In genomic region chr22:20792221-20792965, GRCh38 we compare ENCODE assay signal across 1 cellular context.
TF ChIP-seq lines count a peak whose summit lies in the region.

No MANE protein-coding gene starts in this region.

TF ChIP-seq in K562, 482 proteins besides CTCF, POLR2A, EP300 and RAD21 (continued from another document and continues in another):
- no peak for TF ChIP-seq ZNF583 (CRISPR knock-in tag; IDR thresholded peaks at IDR 0.05)
- TF ChIP-seq, protein P1, sequence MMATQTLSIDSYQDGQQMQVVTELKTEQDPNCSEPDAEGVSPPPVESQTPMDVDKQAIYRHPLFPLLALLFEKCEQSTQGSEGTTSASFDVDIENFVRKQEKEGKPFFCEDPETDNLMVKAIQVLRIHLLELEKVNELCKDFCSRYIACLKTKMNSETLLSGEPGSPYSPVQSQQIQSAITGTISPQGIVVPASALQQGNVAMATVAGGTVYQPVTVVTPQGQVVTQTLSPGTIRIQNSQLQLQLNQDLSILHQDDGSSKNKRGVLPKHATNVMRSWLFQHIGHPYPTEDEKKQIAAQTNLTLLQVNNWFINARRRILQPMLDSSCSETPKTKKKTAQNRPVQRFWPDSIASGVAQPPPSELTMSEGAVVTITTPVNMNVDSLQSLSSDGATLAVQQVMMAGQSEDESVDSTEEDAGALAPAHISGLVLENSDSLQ (IDR thresholded peaks at IDR 0.05), result no peak
- TF ChIP-seq NFXL1 (CRISPR knock-in tag; IDR thresholded peaks at IDR 0.05), result no peak
- TF ChIP-seq ELF2 (CRISPR knock-in tag; IDR thresholded peaks at IDR 0.05), result 0 out of 2 replicates have a peak, but pooled peaks have one; percentile 29
- no peak for TF ChIP-seq DDX20 (tag; IDR thresholded peaks at IDR 0.05; ENCODE audit: low read depth)
- TF ChIP-seq, protein P2, sequence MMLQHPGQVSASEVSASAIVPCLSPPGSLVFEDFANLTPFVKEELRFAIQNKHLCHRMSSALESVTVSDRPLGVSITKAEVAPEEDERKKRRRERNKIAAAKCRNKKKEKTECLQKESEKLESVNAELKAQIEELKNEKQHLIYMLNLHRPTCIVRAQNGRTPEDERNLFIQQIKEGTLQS (IDR thresholded peaks at IDR 0.05), result no peak
- TF ChIP-seq, protein P2 (CRISPR knock-in tag; conservative IDR thresholded peaks at IDR 0.05), result no peak
- TF ChIP-seq, protein P3, sequence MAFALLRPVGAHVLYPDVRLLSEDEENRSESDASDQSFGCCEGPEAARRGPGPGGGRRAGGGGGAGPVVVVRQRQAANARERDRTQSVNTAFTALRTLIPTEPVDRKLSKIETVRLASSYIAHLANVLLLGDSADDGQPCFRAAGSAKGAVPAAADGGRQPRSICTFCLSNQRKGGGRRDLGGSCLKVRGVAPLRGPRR (CRISPR knock-in tag; IDR thresholded peaks at IDR 0.05), result no peak
- TF ChIP-seq MYC (IDR thresholded peaks at IDR 0.05; ENCODE audit: low read depth, low read length), result no peak
- TF ChIP-seq MYC (CRISPR knock-in tag; IDR thresholded peaks at IDR 0.05; ENCODE audit: borderline replicate concordance, low read depth), result no peak
- no peak for TF ChIP-seq HCFC1 (IDR thresholded peaks at IDR 0.05; ENCODE audit: low read depth, low read length)
- TF ChIP-seq, protein P4, sequence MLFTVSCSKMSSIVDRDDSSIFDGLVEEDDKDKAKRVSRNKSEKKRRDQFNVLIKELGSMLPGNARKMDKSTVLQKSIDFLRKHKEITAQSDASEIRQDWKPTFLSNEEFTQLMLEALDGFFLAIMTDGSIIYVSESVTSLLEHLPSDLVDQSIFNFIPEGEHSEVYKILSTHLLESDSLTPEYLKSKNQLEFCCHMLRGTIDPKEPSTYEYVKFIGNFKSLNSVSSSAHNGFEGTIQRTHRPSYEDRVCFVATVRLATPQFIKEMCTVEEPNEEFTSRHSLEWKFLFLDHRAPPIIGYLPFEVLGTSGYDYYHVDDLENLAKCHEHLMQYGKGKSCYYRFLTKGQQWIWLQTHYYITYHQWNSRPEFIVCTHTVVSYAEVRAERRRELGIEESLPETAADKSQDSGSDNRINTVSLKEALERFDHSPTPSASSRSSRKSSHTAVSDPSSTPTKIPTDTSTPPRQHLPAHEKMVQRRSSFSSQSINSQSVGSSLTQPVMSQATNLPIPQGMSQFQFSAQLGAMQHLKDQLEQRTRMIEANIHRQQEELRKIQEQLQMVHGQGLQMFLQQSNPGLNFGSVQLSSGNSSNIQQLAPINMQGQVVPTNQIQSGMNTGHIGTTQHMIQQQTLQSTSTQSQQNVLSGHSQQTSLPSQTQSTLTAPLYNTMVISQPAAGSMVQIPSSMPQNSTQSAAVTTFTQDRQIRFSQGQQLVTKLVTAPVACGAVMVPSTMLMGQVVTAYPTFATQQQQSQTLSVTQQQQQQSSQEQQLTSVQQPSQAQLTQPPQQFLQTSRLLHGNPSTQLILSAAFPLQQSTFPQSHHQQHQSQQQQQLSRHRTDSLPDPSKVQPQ (CRISPR knock-in tag; IDR thresholded peaks at IDR 0.05; ENCODE audit: borderline replicate concordance), result no peak
- TF ChIP-seq ZNF41 (CRISPR knock-in tag; conservative IDR thresholded peaks at IDR 0.05), result no peak
- TF ChIP-seq HDAC1 (IDR thresholded peaks at IDR 0.05), result no peak
- TF ChIP-seq ZBED1 (IDR thresholded peaks at IDR 0.05), result no peak
- TF ChIP-seq ZNF232 (CRISPR knock-in tag; IDR thresholded peaks at IDR 0.05), result no peak
- TF ChIP-seq, protein P5, sequence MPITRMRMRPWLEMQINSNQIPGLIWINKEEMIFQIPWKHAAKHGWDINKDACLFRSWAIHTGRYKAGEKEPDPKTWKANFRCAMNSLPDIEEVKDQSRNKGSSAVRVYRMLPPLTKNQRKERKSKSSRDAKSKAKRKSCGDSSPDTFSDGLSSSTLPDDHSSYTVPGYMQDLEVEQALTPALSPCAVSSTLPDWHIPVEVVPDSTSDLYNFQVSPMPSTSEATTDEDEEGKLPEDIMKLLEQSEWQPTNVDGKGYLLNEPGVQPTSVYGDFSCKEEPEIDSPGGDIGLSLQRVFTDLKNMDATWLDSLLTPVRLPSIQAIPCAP (CRISPR knock-in tag; IDR thresholded peaks at IDR 0.05; ENCODE audit: borderline replicate concordance), result no peak
- no peak for TF ChIP-seq MYBL2 (IDR thresholded peaks at IDR 0.05; ENCODE audit: low read depth)
- TF ChIP-seq MYBL2 (CRISPR knock-in tag; IDR thresholded peaks at IDR 0.05; ENCODE audit: borderline replicate concordance), result peak; percentile 27; the same call in 1 of the 2 replicates
- TF ChIP-seq, protein P6, sequence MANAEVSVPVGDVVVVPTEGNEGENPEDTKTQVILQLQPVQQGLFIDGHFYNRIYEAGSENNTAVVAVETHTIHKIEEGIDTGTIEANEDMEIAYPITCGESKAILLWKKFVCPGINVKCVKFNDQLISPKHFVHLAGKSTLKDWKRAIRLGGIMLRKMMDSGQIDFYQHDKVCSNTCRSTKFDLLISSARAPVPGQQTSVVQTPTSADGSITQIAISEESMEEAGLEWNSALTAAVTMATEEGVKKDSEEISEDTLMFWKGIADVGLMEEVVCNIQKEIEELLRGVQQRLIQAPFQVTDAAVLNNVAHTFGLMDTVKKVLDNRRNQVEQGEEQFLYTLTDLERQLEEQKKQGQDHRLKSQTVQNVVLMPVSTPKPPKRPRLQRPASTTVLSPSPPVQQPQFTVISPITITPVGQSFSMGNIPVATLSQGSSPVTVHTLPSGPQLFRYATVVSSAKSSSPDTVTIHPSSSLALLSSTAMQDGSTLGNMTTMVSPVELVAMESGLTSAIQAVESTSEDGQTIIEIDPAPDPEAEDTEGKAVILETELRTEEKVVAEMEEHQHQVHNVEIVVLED (CRISPR knock-in tag; IDR thresholded peaks at IDR 0.05), result no peak
- TF ChIP-seq IRF2 (CRISPR knock-in tag; IDR thresholded peaks at IDR 0.05), result peak; percentile 76; the same call in 1 of the 2 replicates
- TF ChIP-seq ZNF584 (CRISPR knock-in tag; IDR thresholded peaks at IDR 0.05; ENCODE audit: low read depth), result no peak
- no peak for TF ChIP-seq FOS (IDR thresholded peaks at IDR 0.05; ENCODE audit: extremely low read depth, insufficient read length)
- TF ChIP-seq THRB (CRISPR knock-in tag; conservative IDR thresholded peaks at IDR 0.05), result 0 out of 2 replicates have a peak, but pooled peaks have one; percentile 56
- TF ChIP-seq HBP1 (CRISPR knock-in tag; IDR thresholded peaks at IDR 0.05), result no peak
- no peak for TF ChIP-seq LCOR (CRISPR knock-in tag; IDR thresholded peaks at IDR 0.05)
- TF ChIP-seq, protein P7, sequence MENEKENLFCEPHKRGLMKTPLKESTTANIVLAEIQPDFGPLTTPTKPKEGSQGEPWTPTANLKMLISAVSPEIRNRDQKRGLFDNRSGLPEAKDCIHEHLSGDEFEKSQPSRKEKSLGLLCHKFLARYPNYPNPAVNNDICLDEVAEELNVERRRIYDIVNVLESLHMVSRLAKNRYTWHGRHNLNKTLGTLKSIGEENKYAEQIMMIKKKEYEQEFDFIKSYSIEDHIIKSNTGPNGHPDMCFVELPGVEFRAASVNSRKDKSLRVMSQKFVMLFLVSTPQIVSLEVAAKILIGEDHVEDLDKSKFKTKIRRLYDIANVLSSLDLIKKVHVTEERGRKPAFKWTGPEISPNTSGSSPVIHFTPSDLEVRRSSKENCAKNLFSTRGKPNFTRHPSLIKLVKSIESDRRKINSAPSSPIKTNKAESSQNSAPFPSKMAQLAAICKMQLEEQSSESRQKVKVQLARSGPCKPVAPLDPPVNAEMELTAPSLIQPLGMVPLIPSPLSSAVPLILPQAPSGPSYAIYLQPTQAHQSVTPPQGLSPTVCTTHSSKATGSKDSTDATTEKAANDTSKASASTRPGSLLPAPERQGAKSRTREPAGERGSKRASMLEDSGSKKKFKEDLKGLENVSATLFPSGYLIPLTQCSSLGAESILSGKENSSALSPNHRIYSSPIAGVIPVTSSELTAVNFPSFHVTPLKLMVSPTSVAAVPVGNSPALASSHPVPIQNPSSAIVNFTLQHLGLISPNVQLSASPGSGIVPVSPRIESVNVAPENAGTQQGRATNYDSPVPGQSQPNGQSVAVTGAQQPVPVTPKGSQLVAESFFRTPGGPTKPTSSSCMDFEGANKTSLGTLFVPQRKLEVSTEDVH (IDR thresholded peaks at IDR 0.05; ENCODE audit: low read depth, partially characterized antibody), result no peak
- TF ChIP-seq ZEB2 (IDR thresholded peaks at IDR 0.05), result no peak
- TF ChIP-seq STAT5B (CRISPR knock-in tag; IDR thresholded peaks at IDR 0.05), result no peak
- TF ChIP-seq XRCC5 (IDR thresholded peaks at IDR 0.05; ENCODE audit: low read depth, low read length), result no peak
- no peak for TF ChIP-seq ESRRA (IDR thresholded peaks at IDR 0.05; ENCODE audit: borderline replicate concordance, low read depth)
- no peak for TF ChIP-seq NCOA1 (IDR thresholded peaks at IDR 0.05; ENCODE audit: low read depth)
- TF ChIP-seq ATF1 (CRISPR knock-in tag; IDR thresholded peaks at IDR 0.05), result peak; percentile 28; the same call in 1 of the 2 replicates
- no peak for TF ChIP-seq ATF1 (tag; IDR thresholded peaks at IDR 0.05)
- TF ChIP-seq, protein P8, sequence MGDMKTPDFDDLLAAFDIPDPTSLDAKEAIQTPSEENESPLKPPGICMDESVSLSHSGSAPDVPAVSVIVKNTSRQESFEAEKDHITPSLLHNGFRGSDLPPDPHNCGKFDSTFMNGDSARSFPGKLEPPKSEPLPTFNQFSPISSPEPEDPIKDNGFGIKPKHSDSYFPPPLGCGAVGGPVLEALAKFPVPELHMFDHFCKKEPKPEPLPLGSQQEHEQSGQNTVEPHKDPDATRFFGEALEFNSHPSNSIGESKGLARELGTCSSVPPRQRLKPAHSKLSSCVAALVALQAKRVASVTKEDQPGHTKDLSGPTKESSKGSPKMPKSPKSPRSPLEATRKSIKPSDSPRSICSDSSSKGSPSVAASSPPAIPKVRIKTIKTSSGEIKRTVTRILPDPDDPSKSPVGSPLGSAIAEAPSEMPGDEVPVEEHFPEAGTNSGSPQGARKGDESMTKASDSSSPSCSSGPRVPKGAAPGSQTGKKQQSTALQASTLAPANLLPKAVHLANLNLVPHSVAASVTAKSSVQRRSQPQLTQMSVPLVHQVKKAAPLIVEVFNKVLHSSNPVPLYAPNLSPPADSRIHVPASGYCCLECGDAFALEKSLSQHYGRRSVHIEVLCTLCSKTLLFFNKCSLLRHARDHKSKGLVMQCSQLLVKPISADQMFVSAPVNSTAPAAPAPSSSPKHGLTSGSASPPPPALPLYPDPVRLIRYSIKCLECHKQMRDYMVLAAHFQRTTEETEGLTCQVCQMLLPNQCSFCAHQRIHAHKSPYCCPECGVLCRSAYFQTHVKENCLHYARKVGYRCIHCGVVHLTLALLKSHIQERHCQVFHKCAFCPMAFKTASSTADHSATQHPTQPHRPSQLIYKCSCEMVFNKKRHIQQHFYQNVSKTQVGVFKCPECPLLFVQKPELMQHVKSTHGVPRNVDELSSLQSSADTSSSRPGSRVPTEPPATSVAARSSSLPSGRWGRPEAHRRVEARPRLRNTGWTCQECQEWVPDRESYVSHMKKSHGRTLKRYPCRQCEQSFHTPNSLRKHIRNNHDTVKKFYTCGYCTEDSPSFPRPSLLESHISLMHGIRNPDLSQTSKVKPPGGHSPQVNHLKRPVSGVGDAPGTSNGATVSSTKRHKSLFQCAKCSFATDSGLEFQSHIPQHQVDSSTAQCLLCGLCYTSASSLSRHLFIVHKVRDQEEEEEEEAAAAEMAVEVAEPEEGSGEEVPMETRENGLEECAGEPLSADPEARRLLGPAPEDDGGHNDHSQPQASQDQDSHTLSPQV (IDR thresholded peaks at IDR 0.05), result no peak
- TF ChIP-seq NCOA4 (IDR thresholded peaks at IDR 0.05; ENCODE audit: partially characterized antibody), result no peak
- TF ChIP-seq TAL1 (IDR thresholded peaks at IDR 0.05), result no peak
- TF ChIP-seq NR4A1 (CRISPR knock-in tag; IDR thresholded peaks at IDR 0.05), result peak; percentile 65; the same call in 1 of the 2 replicates
- TF ChIP-seq NR4A1 (tag; IDR thresholded peaks at IDR 0.05), result no peak
- no peak for TF ChIP-seq SMARCA4 (IDR thresholded peaks at IDR 0.05)
- no peak for TF ChIP-seq POLR2AphosphoS2 (IDR thresholded peaks at IDR 0.05; ENCODE audit: low read length)
- TF ChIP-seq TCFL5 (CRISPR knock-in tag; conservative IDR thresholded peaks at IDR 0.05), result no peak
- peak; percentile 74; the same call in 1 of the 2 replicates for TF ChIP-seq IFI16 (CRISPR knock-in tag; IDR thresholded peaks at IDR 0.05)
- no peak for TF ChIP-seq NR2F6 (CRISPR knock-in tag; IDR thresholded peaks at IDR 0.05)
- TF ChIP-seq HDAC8 (tag; IDR thresholded peaks at IDR 0.05), result no peak
- no peak for TF ChIP-seq ZSCAN29 (IDR thresholded peaks at IDR 0.05)
- peak; percentile 79; the same call in 1 of the 2 replicates for TF ChIP-seq E2F4 (CRISPR knock-in tag; IDR thresholded peaks at IDR 0.05; ENCODE audit: low read depth)
- TF ChIP-seq GATAD2B (IDR thresholded peaks at IDR 0.05; ENCODE audit: borderline replicate concordance), result no peak
- TF ChIP-seq MXI1 (IDR thresholded peaks at IDR 0.05; ENCODE audit: low read depth, low read length), result no peak
